In the genomic region with DNA sequence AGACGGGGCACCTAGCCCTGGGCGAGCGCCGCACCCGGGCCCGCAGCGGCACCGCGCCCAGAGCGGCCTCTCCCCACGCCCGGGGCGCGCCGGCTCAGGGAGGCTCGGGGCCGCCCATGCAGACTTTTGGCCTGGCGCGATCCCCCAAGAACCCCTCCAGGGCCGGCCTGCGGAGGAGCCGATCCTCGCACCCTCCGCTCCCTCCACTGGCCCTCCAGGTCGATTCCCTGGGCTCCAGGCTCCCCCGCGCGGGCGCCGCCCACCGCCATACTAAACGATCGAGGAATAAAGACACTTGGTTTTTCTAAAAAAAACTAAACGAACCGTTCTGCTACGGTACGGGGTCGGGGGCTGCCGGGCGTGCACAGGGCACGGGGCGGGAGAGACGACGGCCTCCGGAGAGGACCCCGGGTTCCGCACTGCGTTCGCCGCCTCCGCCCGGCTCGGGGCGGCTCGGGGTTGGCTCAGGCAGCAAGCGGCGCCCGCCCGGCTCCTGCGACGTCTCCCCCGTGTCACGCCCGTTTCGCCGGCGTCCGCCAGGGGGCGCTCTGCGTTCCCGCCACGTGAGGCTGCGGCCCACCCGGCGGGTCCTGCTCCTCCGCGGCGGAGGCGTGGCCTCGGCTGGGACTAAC, we compare ENCODE assay signal across 1 cellular context.
A peak's percentile ranks its signal among the peaks of the same experiment; 100 is the strongest.
TF ChIP-seq lines count a peak whose summit lies in the region.

No MANE protein-coding gene starts in this region.

TF ChIP-seq in WTC11, 78 proteins besides CTCF, POLR2A, EP300 and RAD21 (continued from another document):
- no peak for TF ChIP-seq MLX (CRISPR knock-in tag; IDR thresholded peaks at IDR 0.05)
- TF ChIP-seq, protein P1, sequence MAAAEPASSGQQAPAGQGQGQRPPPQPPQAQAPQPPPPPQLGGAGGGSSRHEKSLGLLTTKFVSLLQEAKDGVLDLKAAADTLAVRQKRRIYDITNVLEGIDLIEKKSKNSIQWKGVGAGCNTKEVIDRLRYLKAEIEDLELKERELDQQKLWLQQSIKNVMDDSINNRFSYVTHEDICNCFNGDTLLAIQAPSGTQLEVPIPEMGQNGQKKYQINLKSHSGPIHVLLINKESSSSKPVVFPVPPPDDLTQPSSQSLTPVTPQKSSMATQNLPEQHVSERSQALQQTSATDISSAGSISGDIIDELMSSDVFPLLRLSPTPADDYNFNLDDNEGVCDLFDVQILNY (CRISPR knock-in tag; IDR thresholded peaks at IDR 0.05) = peak; percentile 99
- TF ChIP-seq, protein P2, sequence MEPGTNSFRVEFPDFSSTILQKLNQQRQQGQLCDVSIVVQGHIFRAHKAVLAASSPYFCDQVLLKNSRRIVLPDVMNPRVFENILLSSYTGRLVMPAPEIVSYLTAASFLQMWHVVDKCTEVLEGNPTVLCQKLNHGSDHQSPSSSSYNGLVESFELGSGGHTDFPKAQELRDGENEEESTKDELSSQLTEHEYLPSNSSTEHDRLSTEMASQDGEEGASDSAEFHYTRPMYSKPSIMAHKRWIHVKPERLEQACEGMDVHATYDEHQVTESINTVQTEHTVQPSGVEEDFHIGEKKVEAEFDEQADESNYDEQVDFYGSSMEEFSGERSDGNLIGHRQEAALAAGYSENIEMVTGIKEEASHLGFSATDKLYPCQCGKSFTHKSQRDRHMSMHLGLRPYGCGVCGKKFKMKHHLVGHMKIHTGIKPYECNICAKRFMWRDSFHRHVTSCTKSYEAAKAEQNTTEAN (CRISPR knock-in tag; IDR thresholded peaks at IDR 0.05) = 0 out of 2 replicates have a peak, but pooled peaks have one; percentile 64
- TF ChIP-seq ZNF263 (CRISPR knock-in tag; IDR thresholded peaks at IDR 0.05; ENCODE audit: low read depth) = 0 out of 2 replicates have a peak, but pooled peaks have one; percentile 26
- TF ChIP-seq NFE2L1 (CRISPR knock-in tag; IDR thresholded peaks at IDR 0.05) = no peak; the same call in 1 of the 2 replicates
- TF ChIP-seq, protein P3, sequence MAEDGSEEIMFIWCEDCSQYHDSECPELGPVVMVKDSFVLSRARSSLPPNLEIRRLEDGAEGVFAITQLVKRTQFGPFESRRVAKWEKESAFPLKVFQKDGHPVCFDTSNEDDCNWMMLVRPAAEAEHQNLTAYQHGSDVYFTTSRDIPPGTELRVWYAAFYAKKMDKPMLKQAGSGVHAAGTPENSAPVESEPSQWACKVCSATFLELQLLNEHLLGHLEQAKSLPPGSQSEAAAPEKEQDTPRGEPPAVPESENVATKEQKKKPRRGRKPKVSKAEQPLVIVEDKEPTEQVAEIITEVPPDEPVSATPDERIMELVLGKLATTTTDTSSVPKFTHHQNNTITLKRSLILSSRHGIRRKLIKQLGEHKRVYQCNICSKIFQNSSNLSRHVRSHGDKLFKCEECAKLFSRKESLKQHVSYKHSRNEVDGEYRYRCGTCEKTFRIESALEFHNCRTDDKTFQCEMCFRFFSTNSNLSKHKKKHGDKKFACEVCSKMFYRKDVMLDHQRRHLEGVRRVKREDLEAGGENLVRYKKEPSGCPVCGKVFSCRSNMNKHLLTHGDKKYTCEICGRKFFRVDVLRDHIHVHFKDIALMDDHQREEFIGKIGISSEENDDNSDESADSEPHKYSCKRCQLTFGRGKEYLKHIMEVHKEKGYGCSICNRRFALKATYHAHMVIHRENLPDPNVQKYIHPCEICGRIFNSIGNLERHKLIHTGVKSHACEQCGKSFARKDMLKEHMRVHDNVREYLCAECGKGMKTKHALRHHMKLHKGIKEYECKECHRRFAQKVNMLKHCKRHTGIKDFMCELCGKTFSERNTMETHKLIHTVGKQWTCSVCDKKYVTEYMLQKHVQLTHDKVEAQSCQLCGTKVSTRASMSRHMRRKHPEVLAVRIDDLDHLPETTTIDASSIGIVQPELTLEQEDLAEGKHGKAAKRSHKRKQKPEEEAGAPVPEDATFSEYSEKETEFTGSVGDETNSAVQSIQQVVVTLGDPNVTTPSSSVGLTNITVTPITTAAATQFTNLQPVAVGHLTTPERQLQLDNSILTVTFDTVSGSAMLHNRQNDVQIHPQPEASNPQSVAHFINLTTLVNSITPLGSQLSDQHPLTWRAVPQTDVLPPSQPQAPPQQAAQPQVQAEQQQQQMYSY (CRISPR knock-in tag; IDR thresholded peaks at IDR 0.05) = no peak
- TF ChIP-seq USF2 (CRISPR knock-in tag; IDR thresholded peaks at IDR 0.05) = peak; percentile 87
- peak; percentile 70 for TF ChIP-seq USF1 (CRISPR knock-in tag; IDR thresholded peaks at IDR 0.05)
- no peak for TF ChIP-seq OVOL2 (CRISPR knock-in tag; IDR thresholded peaks at IDR 0.05; ENCODE audit: borderline replicate concordance)
- TF ChIP-seq FOXP4 (CRISPR knock-in tag; IDR thresholded peaks at IDR 0.05) = peak; percentile 93
- peak; percentile 78 for TF ChIP-seq FOXK1 (CRISPR knock-in tag; IDR thresholded peaks at IDR 0.05)
- TF ChIP-seq MXD4 (CRISPR knock-in tag; IDR thresholded peaks at IDR 0.05; ENCODE audit: borderline replicate concordance) = no peak
